ENCODE assay signal across 27 cellular contexts in genomic region chr3:127982155-127982554, GRCh38.
"Had no signal": no experiment of that assay in that cellular context is flagged by ENCODE, and none has a peak within 500 bp of the region (broad histone marks: within the 10 kb centered on the region; RNA-seq: fewer than 3 reads in every experiment).

No MANE protein-coding gene starts in this region.

- H3K4me1 Mint-ChIP-seq: immature natural killer cell; memory B cell; naive thymus-derived CD4-positive, alpha-beta T cell; stimulated activated naive CD8-positive, alpha-beta T cell treated with anti-CD3 and anti-CD28 coated beads, Interleukin-15, amount 100 ng/mL, for 72 hours had no signal

- H3K27me3 ChIP-seq: left lung, ovary, testis, thyroid gland, transverse colon, upper lobe of left lung had no signal

- DNase-seq: head of caudate nucleus; hippocampal formation; immature natural killer cell; kidney; left colon; midbrain; mucosa of descending colon; naive thymus-derived CD4-positive, alpha-beta T cell; ovary; retina; right cardiac atrium; stimulated activated CD4-positive, alpha-beta T cell treated with anti-CD3 and anti-CD28 coated beads, Interleukin-12 subunit alpha, Interleukin-12 subunit beta, amount 100 ng/mL, for 4 hours; stimulated activated CD4-positive, alpha-beta T cell treated with anti-CD3 and anti-CD28 coated beads, Interleukin-15, amount 100 ng/mL, for 24 hours; stimulated activated CD4-positive, alpha-beta T cell treated with anti-CD3 and anti-CD28 coated beads, Interleukin-2, amount 100 ng/mL, for 24 hours; stimulated activated CD4-positive, alpha-beta T cell treated with anti-CD3 and anti-CD28 coated beads, Interleukin-4, amount 100 ng/mL, for 1 hour; stimulated activated naive CD4-positive, alpha-beta T cell treated with Interleukin-2 at 50 U/mL for 16 hours; stimulated activated naive CD8-positive, alpha-beta T cell treated with anti-CD3 and anti-CD28 coated beads, Interleukin-15, amount 100 ng/mL, for 72 hours; substantia nigra; testis; thyroid gland; transverse colon; upper lobe of left lung had no signal

- H3K36me3 ChIP-seq: left lung, ovary, prostate gland, thyroid gland, transverse colon, upper lobe of left lung had no signal

- H3K27ac ChIP-seq: left lung, ovary, prostate gland, skin epidermis, testis, thyroid gland, transverse colon, upper lobe of left lung had no signal

- H3K4me3 ChIP-seq: left lung, mucosa of descending colon, ovary, prostate gland, skin epidermis, testis, thyroid gland, transverse colon, upper lobe of left lung had no signal

- H3K9me3 ChIP-seq: left lung, mucosa of descending colon, ovary, prostate gland, testis, thyroid gland, transverse colon, upper lobe of left lung had no signal

- H3K4me3 Mint-ChIP-seq: immature natural killer cell; memory B cell; naive thymus-derived CD4-positive, alpha-beta T cell; stimulated activated naive CD8-positive, alpha-beta T cell treated with anti-CD3 and anti-CD28 coated beads, Interleukin-15, amount 100 ng/mL, for 72 hours had no signal

- H3K9me3 Mint-ChIP-seq: immature natural killer cell; stimulated activated naive CD8-positive, alpha-beta T cell treated with anti-CD3 and anti-CD28 coated beads, Interleukin-15, amount 100 ng/mL, for 72 hours had no signal

- H3K4me1 ChIP-seq: left lung, prostate gland, testis, thyroid gland, transverse colon, upper lobe of left lung had no signal

- ATAC-seq: left colon; left lung; mucosa of descending colon; sciatic nerve; stimulated activated naive CD8-positive, alpha-beta T cell treated with anti-CD3 and anti-CD28 coated beads, Interleukin-15, amount 100 ng/mL, for 72 hours had no signal

- H3K36me3 Mint-ChIP-seq: immature natural killer cell, memory B cell had no signal

- H3K27ac Mint-ChIP-seq: immature natural killer cell; memory B cell; naive thymus-derived CD4-positive, alpha-beta T cell had no signal
